In genomic region chr17:49515196-49515770, GRCh38 we compare ENCODE assay signal across 8 cellular contexts. TPM values are rescaled to one million over a fixed set of nuclear protein-coding genes. Genes with fewer than 3 reads are reported as not detected.
A peak's percentile ranks its signal among the peaks of the same experiment; 100 is the strongest.
DNase-seq lines count a peak whose midpoint lies in the region; ATAC-seq and TF ChIP-seq lines count a peak whose summit lies in the region.

No MANE protein-coding gene starts in this region.

- no peaks in the 10 kb centered on the region for H3K27me3 Mint-ChIP-seq in activated CD4-positive, alpha-beta T cell treated with anti-CD3 and anti-CD28 coated beads for 36 hours
- peaks cover 2% of the 10 kb centered on the region for H3K27me3 Mint-ChIP-seq in activated T-cell treated with anti-CD3 and anti-CD28 coated beads, Interleukin-2, amount 50 U/mL, for 24 hours

- H3K36me3 ChIP-seq in adrenal gland (replicated peaks in 1 of 2): no peaks in the 10 kb centered on the region
- no peaks in the 10 kb centered on the region for H3K36me3 ChIP-seq in heart left ventricle
- H3K36me3 ChIP-seq in prostate gland: no peaks in the 10 kb centered on the region

- H3K4me3 ChIP-seq in adrenal gland: no peak overlapping the region
- H3K4me3 ChIP-seq in heart left ventricle: no peak overlapping the region
- no peak overlapping the region for H3K4me3 ChIP-seq in prostate gland

- CTCF ChIA-PET in activated CD4-positive, alpha-beta T cell treated with anti-CD3 and anti-CD28 coated beads for 36 hours (lab: Charles Lee): interaction anchor here (0.7 to 1.0 kb wide), 2 partner anchors 17 to 40 kb away, joined by 3 read pairs; no protein-coding TSS in a partner anchor

- H3K9me3 Mint-ChIP-seq in activated CD4-positive, alpha-beta T cell treated with anti-CD3 and anti-CD28 coated beads for 36 hours (ENCODE audit: low read depth): no peaks in the 10 kb centered on the region
- H3K9me3 Mint-ChIP-seq in activated T-cell treated with anti-CD3 and anti-CD28 coated beads, Interleukin-2, amount 50 U/mL, for 24 hours: no peaks in the 10 kb centered on the region

- H3K9me3 ChIP-seq in adrenal gland (replicated peaks in 1 of 3) (no peaks in the 10 kb centered on the region), heart left ventricle (no peaks in the 10 kb centered on the region), prostate gland (no peaks in the 10 kb centered on the region)

- TF ChIP-seq POLR2A in adrenal gland (IDR thresholded peaks at IDR 0.05): peak in 1 of 2 donors; percentile 36
- no peak for TF ChIP-seq POLR2A in heart left ventricle (IDR thresholded peaks at IDR 0.05)
- TF ChIP-seq POLR2A in prostate gland (IDR thresholded peaks at IDR 0.05): peak; percentile 42

- H3K36me3 Mint-ChIP-seq in activated CD4-positive, alpha-beta T cell treated with anti-CD3 and anti-CD28 coated beads for 36 hours (ENCODE audit: low read depth): no peaks in the 10 kb centered on the region
- no peaks in the 10 kb centered on the region for H3K36me3 Mint-ChIP-seq in activated T-cell treated with anti-CD3 and anti-CD28 coated beads, Interleukin-2, amount 50 U/mL, for 24 hours (ENCODE audit: low read depth)

- H3K27me3 ChIP-seq in adrenal gland (no peaks in the 10 kb centered on the region), heart left ventricle (peaks cover 0 to 5% (median 0%) of the 10 kb centered on the region in 9 donors), prostate gland (replicated peaks; ENCODE audit: insufficient read depth) (no peaks in the 10 kb centered on the region)

- no peak overlapping the region for H3K4me3 Mint-ChIP-seq in activated CD4-positive, alpha-beta T cell treated with anti-CD3 and anti-CD28 coated beads for 36 hours
- H3K4me3 Mint-ChIP-seq in activated T-cell treated with anti-CD3 and anti-CD28 coated beads, Interleukin-2, amount 50 U/mL, for 24 hours: no peak overlapping the region

- TF ChIP-seq CTCF in adrenal gland (IDR thresholded peaks at IDR 0.05) (peak in 4 of 6 experiments; percentile 32 to 52 (median 45)), heart left ventricle (IDR thresholded peaks at IDR 0.05) (peak in 7 of 12 donors; percentile 22 to 59 (median 42)), prostate gland (IDR thresholded peaks at IDR 0.05) (peak in 2 of 4 experiments; percentile 40 to 42)

- peak; percentile 67 for DNase-seq in Daoy (ENCODE audit: low read depth)
- DNase-seq in HuH-7 (ENCODE audit: low spot score): peak; percentile 51
- peak; percentile 78 to 97 (median 94) for DNase-seq in adrenal gland
- peak; percentile 90 to 97 (median 93) for DNase-seq in heart left ventricle
- peak; percentile 83 for DNase-seq in prostate gland (ENCODE audit: low spot score)
- no peak for DNase-seq in activated CD4-positive, alpha-beta T cell treated with anti-CD3 and anti-CD28 coated beads for 36 hours
- no peak for DNase-seq in activated T-cell treated with anti-CD3 and anti-CD28 coated beads, Interleukin-2, amount 50 U/mL, for 24 hours

- POLR2A ChIA-PET in activated CD4-positive, alpha-beta T cell treated with anti-CD3 and anti-CD28 coated beads for 36 hours (lab: Charles Lee): no interaction called here

- H3K27ac ChIP-seq in adrenal gland: peak overlapping the region; percentile 22 to 83 (median 66)
- H3K27ac ChIP-seq in heart left ventricle: peak overlapping the region; percentile 38 to 90 (median 74)
- H3K27ac ChIP-seq in prostate gland: peak overlapping the region; percentile 63 to 65

- H3K4me1 ChIP-seq in adrenal gland (replicated peaks in 1 of 2) (peaks cover 17 to 21% of the 10 kb centered on the region in 2 donors), heart left ventricle (peaks cover 0 to 45% (median 26%) of the 10 kb centered on the region in 12 donors), prostate gland (replicated peaks) (peaks cover 3% of the 10 kb centered on the region)

- peak; percentile 83 for ATAC-seq in GM21576 (IDR thresholded peaks at IDR 0.05; ENCODE audit: unreplicated experiment)
- peak; percentile 93 to 98 (median 98) for ATAC-seq in heart left ventricle
- ATAC-seq in activated CD4-positive, alpha-beta T cell treated with anti-CD3 and anti-CD28 coated beads for 36 hours: no peak

- intact Hi-C loops in adrenal gland (cut with DNase I): no loop called here
- intact Hi-C loops in heart left ventricle (cut with DNase I): loop anchor here in 1 of 10 donors (5.0 kb wide), 1 partner anchor 37 kb away; no protein-coding TSS in a partner anchor
- intact Hi-C loops in prostate gland (cut with DNase I): no loop called here
- intact Hi-C loops in activated CD4-positive, alpha-beta T cell treated with anti-CD3 and anti-CD28 coated beads for 36 hours (cut with DNase I, micrococcal nuclease): no loop called here

- no peak overlapping the region for H3K27ac Mint-ChIP-seq in activated CD4-positive, alpha-beta T cell treated with anti-CD3 and anti-CD28 coated beads for 36 hours
- no peak overlapping the region for H3K27ac Mint-ChIP-seq in activated T-cell treated with anti-CD3 and anti-CD28 coated beads, Interleukin-2, amount 50 U/mL, for 24 hours

- WGBS in adrenal gland, 4 donors: 13 to 26% (median 20%) methylated on average over 2 to 8 of the region's 8 CpGs
- 7 to 10% (median 10%) methylated on average over 4 to 8 of the region's 8 CpGs for WGBS in heart left ventricle, 4 donors
- 5% methylated on average over 8 of the region's 8 CpGs for WGBS in prostate gland

- no peaks in the 10 kb centered on the region for H3K4me1 Mint-ChIP-seq in activated CD4-positive, alpha-beta T cell treated with anti-CD3 and anti-CD28 coated beads for 36 hours
- no peaks in the 10 kb centered on the region for H3K4me1 Mint-ChIP-seq in activated T-cell treated with anti-CD3 and anti-CD28 coated beads, Interleukin-2, amount 50 U/mL, for 24 hours (ENCODE audit: low read depth)

RNA-seq across cellular contexts. Expression of gene NGFR, which starts 20.2 kb away (rescaled TPM):
- total RNA-seq in Daoy (2014; rRNA removed; shearing (Covaris generic)): 0.34 and 1.1 TPM in 2 replicates
- total RNA-seq in adrenal gland (10 to 100 TPM; 15.8 to 77.8 (median 29.5) TPM), heart left ventricle (10 to 100 TPM in 5 of 9 donors, 1 to 10 TPM in 4; 2.3 to 16.8 (median 11.3) TPM), prostate gland (10 to 100 TPM; 30.1 to 34.4 TPM)
- polyA plus RNA-seq in adrenal gland (10 to 100 TPM; 14.0 to 25.5 (median 21.8) TPM), heart left ventricle (1 to 10 TPM; 4.6 to 5.7 TPM)
- under 1 TPM; 0.21 to 0.46 TPM for total RNA-seq in activated CD4-positive, alpha-beta T cell treated with anti-CD3 and anti-CD28 coated beads for 36 hours

Comparison
In these comparisons a context has a peak if more than half of its experiments do, and no peak if none do; other contexts are left out.
1. DNase-seq: peak in Daoy (single experiment), HuH-7 (single experiment), adrenal gland (7 of 7), heart left ventricle (5 of 5) and prostate gland (single experiment); none in activated CD4-positive, alpha-beta T cell treated with anti-CD3 and anti-CD28 coated beads for 36 hours (single experiment) and activated T-cell treated with anti-CD3 and anti-CD28 coated beads, Interleukin-2, amount 50 U/mL, for 24 hours (single experiment).
2. Peak in every context shown above with its lines, with median percentiles within 50 percentile points of each other: H3K27ac ChIP-seq.